In the genomic region with DNA sequence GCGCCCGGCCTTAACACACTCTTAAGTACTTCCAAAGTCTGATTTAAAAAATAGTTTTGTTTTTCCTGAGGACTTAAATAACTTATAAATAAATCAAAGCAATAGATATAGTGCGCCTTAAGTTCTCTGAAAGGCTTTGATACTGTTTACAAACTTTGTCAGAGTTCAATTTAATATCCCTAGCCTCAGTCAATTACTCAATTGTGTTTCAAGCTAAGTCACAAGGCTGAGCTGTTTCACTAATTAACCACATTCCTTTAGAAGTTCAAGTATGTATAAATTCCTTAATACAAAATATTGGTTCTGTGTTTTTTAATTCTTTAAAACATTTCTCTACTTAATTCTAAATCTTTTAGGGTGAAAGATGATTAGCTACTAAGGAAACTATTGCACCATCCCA, we compare ENCODE assay signal across 24 cellular contexts.
"Had no signal": no experiment of that assay in that cellular context is flagged by ENCODE, and none has a peak within 500 bp of the region (broad histone marks: within the 10 kb centered on the region; RNA-seq: fewer than 3 reads in every experiment).

No MANE protein-coding gene starts in this region.

- DNase-seq: stimulated activated CD4-positive, alpha-beta T cell treated with anti-CD3 and anti-CD28 coated beads, Interleukin-2, amount 100 ng/mL, for 48 hours; stimulated activated CD4-positive, alpha-beta T cell treated with anti-CD3 and anti-CD28 coated beads, Interleukin-4, amount 100 ng/mL, for 1 hour; stimulated activated CD4-positive, alpha-beta T cell treated with anti-CD3 and anti-CD28 coated beads, Interleukin-4, amount 100 ng/mL, for 24 hours; stimulated activated CD4-positive, alpha-beta T cell treated with anti-CD3 and anti-CD28 coated beads, Interleukin-4, amount 100 ng/mL, for 4 hours; stimulated activated CD8-positive, alpha-beta memory T cell treated with anti-CD3 and anti-CD28 coated beads, Interleukin-4, amount 100 ng/mL, for 48 hours; stimulated activated naive B cell treated with anti-CD40 and anti-IgM and Interleukin-4, amounts not matched to agents 10 μg/mL and 1 μg/mL and 100 μg/mL, for 72 hours; stimulated activated naive CD4-positive, alpha-beta T cell; stimulated activated naive CD4-positive, alpha-beta T cell treated with Interleukin-2 at 50 U/mL for 16 hours; stimulated activated naive CD8-positive, alpha-beta T cell treated with anti-CD3 and anti-CD28 coated beads, Interleukin-15, amount 100 ng/mL, for 72 hours; stimulated activated naive CD8-positive, alpha-beta T cell treated with anti-CD3 and anti-CD28 coated beads, Interleukin-15, Interleukin-2, amounts not matched to agents 100 U/mL and 50 U/mL, for 24 hours; stomach; substantia nigra; testis; thyroid gland; tibial artery; transverse colon; trophoblast cell; upper lobe of left lung; upper lobe of right lung; uterus had no signal

- H3K4me3 ChIP-seq: stomach, suprapubic skin, testis, thoracic aorta, thyroid gland, tibial artery, tibial nerve, transverse colon, upper lobe of left lung, upper lobe of right lung, uterus, vagina had no signal
